ENCODE assay signal across 17 cellular contexts in genomic region chr3:19107719-19108118, GRCh38. TPM values are rescaled to one million over a fixed set of nuclear protein-coding genes. Genes with fewer than 3 reads are reported as not detected.
"Had no signal": no experiment of that assay in that cellular context is flagged by ENCODE, and none has a peak within 500 bp of the region (broad histone marks: within the 10 kb centered on the region; RNA-seq: fewer than 3 reads in every experiment).

No MANE protein-coding gene starts in this region.

- H3K4me3 Mint-ChIP-seq: naive thymus-derived CD4-positive, alpha-beta T cell had no signal

- H3K27ac ChIP-seq: esophagus squamous epithelium, gastroesophageal sphincter, hepatocyte, right atrium auricular region, sigmoid colon, skin epidermis had no signal

- H3K4me1 ChIP-seq: esophagus squamous epithelium, gastroesophageal sphincter, right atrium auricular region, sigmoid colon had no signal

- ATAC-seq: gastroesophageal sphincter; left colon; left ventricle myocardium superior; naive thymus-derived CD4-positive, alpha-beta T cell had no signal

- H3K36me3 ChIP-seq: esophagus squamous epithelium, gastroesophageal sphincter, right atrium auricular region, sigmoid colon had no signal

- DNase-seq: effector memory CD4-positive, alpha-beta T cell; esophagus squamous epithelium; foreskin fibroblast; left colon; mesendoderm; naive thymus-derived CD4-positive, alpha-beta T cell; sigmoid colon; stimulated activated CD4-positive, alpha-beta T cell treated with anti-CD3 and anti-CD28 coated beads, Interleukin-12 subunit alpha, Interleukin-12 subunit beta, amount 100 ng/mL, for 4 hours; stimulated activated naive CD4-positive, alpha-beta T cell treated with Interleukin-2 at 50 U/mL for 16 hours; trophoblast cell had no signal

- H3K27ac Mint-ChIP-seq: naive thymus-derived CD4-positive, alpha-beta T cell had no signal

- H3K9me3 ChIP-seq: esophagus squamous epithelium, gastroesophageal sphincter, right atrium auricular region, sigmoid colon had no signal

- H3K4me3 ChIP-seq: esophagus squamous epithelium, gastroesophageal sphincter, hepatocyte, right atrium auricular region, sigmoid colon, skin epidermis had no signal

- H3K27me3 ChIP-seq: esophagus squamous epithelium, gastroesophageal sphincter, hepatocyte, right atrium auricular region, sigmoid colon had no signal

RNA-seq across cellular contexts. Expression of gene KCNH8, which starts 40.6 kb away (rescaled TPM):
- total RNA-seq: lung microvascular endothelial cell, osteocyte had no signal
- polyA plus RNA-seq: naive thymus-derived CD4-positive, alpha-beta T cell had no signal
